ENCODE assay signal across 22 cellular contexts in the genomic region with DNA sequence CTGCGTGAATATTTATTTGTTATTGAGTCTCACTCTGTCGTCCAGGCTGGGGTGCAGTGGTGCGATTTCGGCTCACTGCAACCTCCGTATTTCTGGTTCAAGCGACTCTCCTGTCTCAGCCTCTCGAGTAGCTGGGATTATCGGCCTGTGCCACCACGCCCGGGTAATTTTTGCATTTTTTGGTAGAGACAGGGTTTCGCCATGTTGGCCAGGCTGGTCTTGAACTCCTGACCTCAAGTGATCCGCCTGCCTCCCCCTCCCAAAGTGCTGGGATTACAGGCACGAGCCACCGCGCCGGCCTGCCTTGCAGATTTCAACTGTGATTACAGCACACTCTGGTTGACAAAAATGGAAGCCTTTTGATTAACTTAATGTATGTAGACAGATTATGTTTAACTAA.
"Had no signal": no experiment of that assay in that cellular context is flagged by ENCODE, and none has a peak within 500 bp of the region (broad histone marks: within the 10 kb centered on the region; RNA-seq: fewer than 3 reads in every experiment).

No MANE protein-coding gene starts in this region.

- H3K27ac Mint-ChIP-seq: activated CD8-positive, alpha-beta T cell treated with anti-CD3 and anti-CD28 coated beads for 36 hours; activated naive CD4-positive, alpha-beta T cell treated with anti-CD3 and anti-CD28 coated beads, Interleukin-2, amount 10 ng/mL, durations not matched to agents 7 days and 5 days; activated naive CD8-positive, alpha-beta T cell treated with anti-CD3 and anti-CD28 coated beads for 36 hours; activated T-cell treated with anti-CD3 and anti-CD28 coated beads, Interleukin-2, amount 50 U/mL, for 72 hours; activated T-helper 2 cell treated with anti-CD3 and anti-CD28 coated beads, Interferon-gamma antibody, Interleukin-2, Interleukin-4, amounts not matched to agents 10 μg/mL and 5 μg/mL and 100 μg/mL, durations not matched to agents 14 hours and 24 hours and 36 hours had no signal

- ATAC-seq: activated CD8-positive, alpha-beta T cell treated with anti-CD3 and anti-CD28 coated beads for 36 hours had no signal

- H3K4me3 ChIP-seq: breast epithelium, colonic mucosa had no signal

- H3K9me3 ChIP-seq: colonic mucosa had no signal

- DNase-seq: activated CD4-positive, alpha-beta T cell treated with anti-CD3 and anti-CD28 coated beads for 4 hours; activated CD8-positive, alpha-beta memory T cell treated with anti-CD3 and anti-CD28 coated beads, Interleukin-2, amount 50 U/mL, for 4 hours; activated CD8-positive, alpha-beta T cell treated with anti-CD3 and anti-CD28 coated beads for 36 hours; activated gamma-delta T cell treated with Interleukin-2 at 50 U/mL for 16 hours; activated naive CD4-positive, alpha-beta T cell treated with anti-CD3 and anti-CD28 coated beads, Interleukin-2, amount 10 ng/mL, durations not matched to agents 7 days and 5 days; aorta; caudate nucleus; colonic mucosa; Karpas-422; NCI-H1436 treated with DMSO at 0.1 percent for 48 hours; NCI-H2029; NCI-H2107; NCI-H345; NCI-H526 treated with DMSO at 0.1 percent for 48 hours; NCI-H82; NK-92 treated with Interleukin-12 subunit alpha and Interleukin-12 subunit beta, amount 100 ng/mL, for 24 hours; SIG-M5; T1000 had no signal

- H3K4me1 Mint-ChIP-seq: activated naive CD4-positive, alpha-beta T cell treated with anti-CD3 and anti-CD28 coated beads, Interleukin-2, amount 10 ng/mL, durations not matched to agents 7 days and 5 days; activated naive CD8-positive, alpha-beta T cell treated with anti-CD3 and anti-CD28 coated beads for 36 hours had no signal

- H3K4me3 Mint-ChIP-seq: activated CD8-positive, alpha-beta T cell treated with anti-CD3 and anti-CD28 coated beads for 36 hours; activated naive CD4-positive, alpha-beta T cell treated with anti-CD3 and anti-CD28 coated beads, Interleukin-2, amount 10 ng/mL, durations not matched to agents 7 days and 5 days had no signal

- H3K36me3 Mint-ChIP-seq: activated naive CD4-positive, alpha-beta T cell treated with anti-CD3 and anti-CD28 coated beads, Interleukin-2, amount 10 ng/mL, durations not matched to agents 7 days and 5 days; activated naive CD8-positive, alpha-beta T cell treated with anti-CD3 and anti-CD28 coated beads for 36 hours had no signal

- H3K27me3 Mint-ChIP-seq: activated CD8-positive, alpha-beta T cell treated with anti-CD3 and anti-CD28 coated beads for 36 hours; activated naive CD4-positive, alpha-beta T cell treated with anti-CD3 and anti-CD28 coated beads, Interleukin-2, amount 10 ng/mL, durations not matched to agents 7 days and 5 days; activated naive CD8-positive, alpha-beta T cell treated with anti-CD3 and anti-CD28 coated beads for 36 hours had no signal
